ENCODE assay signal across 8 cellular contexts in the genomic region with DNA sequence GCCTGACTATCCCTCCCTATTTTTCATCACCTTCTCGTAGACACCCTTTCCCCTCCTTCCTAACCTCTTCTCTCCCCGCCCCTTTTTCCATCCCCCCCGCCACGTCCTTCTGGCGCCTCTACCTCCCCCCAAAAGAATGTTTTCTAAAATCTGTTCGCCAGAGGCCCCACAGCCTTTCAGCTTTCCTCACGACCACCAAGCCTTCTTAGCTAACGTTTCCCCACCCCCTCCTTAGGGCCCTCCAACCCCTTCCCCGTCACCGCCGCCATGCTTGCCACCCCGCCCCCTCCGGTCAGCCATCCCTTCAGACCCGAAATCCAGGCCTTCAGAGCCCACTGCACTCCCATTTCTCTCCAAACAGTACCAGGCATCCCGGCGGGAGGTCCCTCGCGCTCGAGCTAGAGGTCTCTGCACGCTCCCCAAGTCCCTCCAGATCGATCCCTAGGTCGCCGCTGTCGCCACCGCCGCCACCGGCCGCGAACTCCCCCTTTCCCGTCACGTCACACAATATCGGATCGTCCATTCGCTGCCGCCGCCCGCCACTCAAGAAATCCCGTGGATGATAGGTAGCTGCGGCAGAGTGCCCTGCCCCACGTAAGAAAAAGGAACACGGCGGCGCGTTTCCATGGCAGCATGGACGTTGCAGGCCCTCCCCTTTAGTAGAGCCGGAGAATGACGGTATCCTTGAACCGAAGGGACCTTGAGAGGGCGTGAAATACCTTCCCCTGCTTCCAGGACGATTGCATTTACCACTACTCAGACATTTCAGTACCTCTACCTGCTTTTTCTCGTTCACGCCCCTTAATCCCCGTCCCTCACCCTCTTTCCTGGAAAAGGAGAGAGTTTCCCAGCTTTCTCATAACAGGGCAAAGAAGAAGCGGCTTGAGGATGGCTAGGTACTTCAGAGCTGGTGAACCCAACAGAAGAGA. TPM values are rescaled to one million over a fixed set of nuclear protein-coding genes. Genes with fewer than 3 reads are reported as not detected.
A peak's percentile ranks its signal among the peaks of the same experiment; 100 is the strongest.
DNase-seq lines count a peak whose midpoint lies in the region; ATAC-seq and TF ChIP-seq lines count a peak whose summit lies in the region.

A gene with protein sequence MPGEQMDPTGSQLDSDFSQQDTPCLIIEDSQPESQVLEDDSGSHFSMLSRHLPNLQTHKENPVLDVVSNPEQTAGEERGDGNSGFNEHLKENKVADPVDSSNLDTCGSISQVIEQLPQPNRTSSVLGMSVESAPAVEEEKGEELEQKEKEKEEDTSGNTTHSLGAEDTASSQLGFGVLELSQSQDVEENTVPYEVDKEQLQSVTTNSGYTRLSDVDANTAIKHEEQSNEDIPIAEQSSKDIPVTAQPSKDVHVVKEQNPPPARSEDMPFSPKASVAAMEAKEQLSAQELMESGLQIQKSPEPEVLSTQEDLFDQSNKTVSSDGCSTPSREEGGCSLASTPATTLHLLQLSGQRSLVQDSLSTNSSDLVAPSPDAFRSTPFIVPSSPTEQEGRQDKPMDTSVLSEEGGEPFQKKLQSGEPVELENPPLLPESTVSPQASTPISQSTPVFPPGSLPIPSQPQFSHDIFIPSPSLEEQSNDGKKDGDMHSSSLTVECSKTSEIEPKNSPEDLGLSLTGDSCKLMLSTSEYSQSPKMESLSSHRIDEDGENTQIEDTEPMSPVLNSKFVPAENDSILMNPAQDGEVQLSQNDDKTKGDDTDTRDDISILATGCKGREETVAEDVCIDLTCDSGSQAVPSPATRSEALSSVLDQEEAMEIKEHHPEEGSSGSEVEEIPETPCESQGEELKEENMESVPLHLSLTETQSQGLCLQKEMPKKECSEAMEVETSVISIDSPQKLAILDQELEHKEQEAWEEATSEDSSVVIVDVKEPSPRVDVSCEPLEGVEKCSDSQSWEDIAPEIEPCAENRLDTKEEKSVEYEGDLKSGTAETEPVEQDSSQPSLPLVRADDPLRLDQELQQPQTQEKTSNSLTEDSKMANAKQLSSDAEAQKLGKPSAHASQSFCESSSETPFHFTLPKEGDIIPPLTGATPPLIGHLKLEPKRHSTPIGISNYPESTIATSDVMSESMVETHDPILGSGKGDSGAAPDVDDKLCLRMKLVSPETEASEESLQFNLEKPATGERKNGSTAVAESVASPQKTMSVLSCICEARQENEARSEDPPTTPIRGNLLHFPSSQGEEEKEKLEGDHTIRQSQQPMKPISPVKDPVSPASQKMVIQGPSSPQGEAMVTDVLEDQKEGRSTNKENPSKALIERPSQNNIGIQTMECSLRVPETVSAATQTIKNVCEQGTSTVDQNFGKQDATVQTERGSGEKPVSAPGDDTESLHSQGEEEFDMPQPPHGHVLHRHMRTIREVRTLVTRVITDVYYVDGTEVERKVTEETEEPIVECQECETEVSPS (N-terminal part only) (minus strand): TSS at position 484 of the 929 bp plus-strand sequence. CDS start 113 bp downstream, at position 371.

- peak within 1 kb of the TSS; percentile 25; the same call in 1 of the 2 replicates for H3K27ac ChIP-seq in MM.1S (ENCODE audit: low read length)

- H3K9me2 ChIP-seq in MM.1S (replicated peaks; ENCODE audit: insufficient read depth, low read length): no peaks in the 10 kb centered on the region

- peak; percentile 94 for DNase-seq in ELR (ENCODE audit: low read depth)
- DNase-seq in HAP-1 (ENCODE audit: low spot score in 2 of 2): peak; percentile 94 to 97
- DNase-seq in MM.1S: peak; percentile 94
- DNase-seq in SIG-M5 (lab: John Stamatoyannopoulos, UW): peak; percentile 69
- DNase-seq in activated effector memory CD4-positive, alpha-beta T cell treated with anti-CD3 and anti-CD28 coated beads, Interleukin-2, amount 50 U/mL, for 16 hours: peak; percentile 98
- peak; percentile 94 for DNase-seq in fibroblast of pulmonary artery (ENCODE audit: low read depth)
- peak; percentile 96 for DNase-seq in natural killer cell treated with Interleukin-12 subunit alpha and Interleukin-12 subunit beta and Interleukin-15 and Interleukin-18, amount 100 ng/mL, for 72 hours (ENCODE audit: low spot score)
- peak; percentile 95 for DNase-seq in stimulated activated naive CD4-positive, alpha-beta T cell treated with Interleukin-2 at 50 U/mL for 16 hours (lab: John Stamatoyannopoulos, UW)

- H3K4me1 Mint-ChIP-seq in natural killer cell treated with Interleukin-12 subunit alpha and Interleukin-12 subunit beta and Interleukin-15 and Interleukin-18, amount 100 ng/mL, for 72 hours (ENCODE audit: low read depth in 2 of 2): peaks cover 24 to 28% of the 10 kb centered on the region in 2 donors

- TF ChIP-seq CTCF in MM.1S (IDR thresholded peaks at IDR 0.05; ENCODE audit: low read length) (no peak), fibroblast of pulmonary artery (IDR thresholded peaks at IDR 0.05; ENCODE audit: low read length, missing control alignments) (no peak)

- H3K27me3 ChIP-seq in HAP-1 (ENCODE audit: low read depth): no peaks in the 10 kb centered on the region
- H3K27me3 ChIP-seq in MM.1S (replicated peaks; ENCODE audit: insufficient read depth, low read length): no peaks in the 10 kb centered on the region

- H3F3A ChIP-seq in MM.1S (ENCODE audit: insufficient read depth, low read length): no peaks in the 10 kb centered on the region

- H3K9me3 ChIP-seq in HAP-1 (no peaks in the 10 kb centered on the region), MM.1S (replicated peaks; ENCODE audit: insufficient read depth, low read length) (no peaks in the 10 kb centered on the region)

- no peaks in the 10 kb centered on the region for H3K9me3 Mint-ChIP-seq in natural killer cell treated with Interleukin-12 subunit alpha and Interleukin-12 subunit beta and Interleukin-15 and Interleukin-18, amount 100 ng/mL, for 72 hours

- H3K36me3 ChIP-seq in HAP-1 (replicated peaks): peaks cover 27% of the 10 kb centered on the region; the same call in 1 of the 2 replicates
- H3K36me3 ChIP-seq in MM.1S (replicated peaks; ENCODE audit: insufficient read depth, low read length): no peaks in the 10 kb centered on the region

- ATAC-seq in natural killer cell treated with Interleukin-12 subunit alpha and Interleukin-12 subunit beta and Interleukin-15 and Interleukin-18, amount 100 ng/mL, for 72 hours: peak; percentile 99 to 100

- H3K36me3 Mint-ChIP-seq in natural killer cell treated with Interleukin-12 subunit alpha and Interleukin-12 subunit beta and Interleukin-15 and Interleukin-18, amount 100 ng/mL, for 72 hours: peaks cover 8% of the 10 kb centered on the region

- no peaks in the 10 kb centered on the region for H3K79me2 ChIP-seq in MM.1S (ENCODE audit: low read length)

- peak within 1 kb of the TSS; percentile 98 for H2AFZ ChIP-seq in MM.1S (ENCODE audit: low read length)

- H3K4me3 ChIP-seq in HAP-1: peak within 1 kb of the TSS; percentile 77
- peak within 1 kb of the TSS; percentile 95 for H3K4me3 ChIP-seq in MM.1S (ENCODE audit: low read length)
- peak within 1 kb of the TSS; percentile 93 for H3K4me3 ChIP-seq in fibroblast of pulmonary artery (replicated peaks; ENCODE audit: low read depth, low read length)

- peak within 1 kb of the TSS; percentile 94 for H3K4me3 Mint-ChIP-seq in natural killer cell treated with Interleukin-12 subunit alpha and Interleukin-12 subunit beta and Interleukin-15 and Interleukin-18, amount 100 ng/mL, for 72 hours

- H3K27me3 Mint-ChIP-seq in natural killer cell treated with Interleukin-12 subunit alpha and Interleukin-12 subunit beta and Interleukin-15 and Interleukin-18, amount 100 ng/mL, for 72 hours: no peaks in the 10 kb centered on the region

- in situ Hi-C loops in HAP-1 (cut with MboI; ENCODE audit: low sequenced_read_pairs): no loop called here

- H3K9ac ChIP-seq in MM.1S (ENCODE audit: low read length): peak within 1 kb of the TSS; percentile 84

- H3K27ac Mint-ChIP-seq in natural killer cell treated with Interleukin-12 subunit alpha and Interleukin-12 subunit beta and Interleukin-15 and Interleukin-18, amount 100 ng/mL, for 72 hours: peak within 1 kb of the TSS; percentile 76 to 84

- H4K20me1 ChIP-seq in MM.1S (ENCODE audit: insufficient read depth, low read length): no peaks in the 10 kb centered on the region

- peak within 1 kb of the TSS; percentile 86 for H3K4me2 ChIP-seq in MM.1S (ENCODE audit: low read depth, low read length)

- peaks cover 5% of the 10 kb centered on the region for H3K4me1 ChIP-seq in HAP-1
- peaks cover 6% of the 10 kb centered on the region for H3K4me1 ChIP-seq in MM.1S (ENCODE audit: low read length)

RNA-seq across cellular contexts. Expression of the gene that starts here (rescaled TPM):
- 10 to 100 TPM; 27.8 to 46.7 TPM for total RNA-seq in natural killer cell treated with Interleukin-12 subunit alpha and Interleukin-12 subunit beta and Interleukin-15 and Interleukin-18, amount 100 ng/mL, for 72 hours

Comparison
In these comparisons a context has a peak if more than half of its experiments do, and no peak if none do; other contexts are left out.
1. Peak in every context shown above with its lines: DNase-seq, ATAC-seq, H3K4me3 ChIP-seq and H3K27ac ChIP-seq.